Comparison of ENCODE assay signal across 8 cellular contexts in genomic region chr11:29159552-29160465, GRCh38.
DNase-seq lines count a peak whose midpoint lies in the region; TF ChIP-seq lines count a peak whose summit lies in the region.

No MANE protein-coding gene starts in this region.

- no peak overlapping the region for H4K5ac ChIP-seq in H9 (ENCODE audit: insufficient read length, low read depth, low read length)

- H3K4me3 Mint-ChIP-seq in H9: no peak overlapping the region

- H2BK12ac ChIP-seq in H9 (ENCODE audit: insufficient read length, low read depth, low read length): no peak overlapping the region

- peak; percentile 85 for TF ChIP-seq CTCF in cardiac muscle cell (IDR thresholded peaks at IDR 0.05; ENCODE audit: low read depth, low read length)
- TF ChIP-seq CTCF in right atrium auricular region (IDR thresholded peaks at IDR 0.05): peak in 1 of 2 donors; percentile 31
- peak; percentile 81 for TF ChIP-seq CTCF in H9 (conservative IDR thresholded peaks at IDR 0.05)
- TF ChIP-seq CTCF in spleen (IDR thresholded peaks at IDR 0.05 in 8 of 11, conservative IDR thresholded peaks at IDR 0.05 in 3 of 11): peak in 9 of 11 experiments; percentile 20 to 59 (median 34)

- H4K8ac ChIP-seq in H9 (replicated peaks; ENCODE audit: insufficient read length, low read depth, low read length): no peak overlapping the region

- DNase-seq in cardiac muscle cell (ENCODE audit: low read depth in 1 of 2, low spot score in 1 of 2): peak; percentile 76 to 86
- DNase-seq in right atrium auricular region (ENCODE audit: low spot score): no peak
- DNase-seq in H9: peak; percentile 69
- DNase-seq in LoVo (ENCODE audit: low spot score): peak; percentile 53
- peak; percentile 58 for DNase-seq in SKM-1 treated with dmso at 0.1 percent for 144 hours (lab: John Stamatoyannopoulos, UW; ENCODE audit: unreplicated experiment)
- DNase-seq in globus pallidus (ENCODE audit: low spot score): peak; percentile 11
- no peak for DNase-seq in spleen
- no peak for DNase-seq in NCI-H128 (lab: John Stamatoyannopoulos, UW; ENCODE audit: unreplicated experiment)

- no peak overlapping the region for H3K27ac Mint-ChIP-seq in H9

- H3K4me3 ChIP-seq in cardiac muscle cell (no peak overlapping the region), right atrium auricular region (no peak overlapping the region), spleen (no peak overlapping the region)

- no peak overlapping the region for H3T11ph ChIP-seq in H9 (ENCODE audit: low read length)

- no peak overlapping the region for H3K4me2 ChIP-seq in H9 (ENCODE audit: insufficient read depth, insufficient read length, low read length)

- no peak for TF ChIP-seq POLR2A in spleen (IDR thresholded peaks at IDR 0.05)

- H3K27me3 Mint-ChIP-seq in H9 (ENCODE audit: low read depth): no peaks in the 10 kb centered on the region

- H3K27me3 ChIP-seq in cardiac muscle cell (no peaks in the 10 kb centered on the region), right atrium auricular region (no peaks in the 10 kb centered on the region), H9 (ENCODE audit: insufficient read depth, low read length) (no peaks in the 10 kb centered on the region), spleen (replicated peaks in 1 of 7) (no peaks in the 10 kb centered on the region)

- peaks cover 3 to 4% of the 10 kb centered on the region in 2 experiments; a peak in 2 of 4 replicates for H3K4me1 Mint-ChIP-seq in H9

- H2BK120ac ChIP-seq in H9 (ENCODE audit: low read depth, low read length, poor library complexity, severe bottlenecking): no peak overlapping the region

- intact Hi-C loops in spleen (cut with DNase I; ENCODE audit: low total_unique reads): no loop called here

- no peak overlapping the region for H2AK5ac ChIP-seq in H9 (ENCODE audit: insufficient read length, low read length)

- no peaks in the 10 kb centered on the region for H3K36me3 Mint-ChIP-seq in H9 (ENCODE audit: insufficient read depth in 1 of 3, low read depth in 3 of 3)

- no peaks in the 10 kb centered on the region for H3K79me1 ChIP-seq in H9 (ENCODE audit: insufficient read depth, low read depth, low read length, poor library complexity, severe bottlenecking)

- no peak overlapping the region for H2BK20ac ChIP-seq in H9 (ENCODE audit: low read depth, low read length, poor library complexity, severe bottlenecking)

- H2AFZ ChIP-seq in H9 (ENCODE audit: low read length): no peak overlapping the region

- no peak overlapping the region for H3K14ac ChIP-seq in H9 (ENCODE audit: insufficient read depth, low read length)

- H4K91ac ChIP-seq in H9 (ENCODE audit: insufficient read length, low read depth, low read length): no peak overlapping the region

- H3K9me3 Mint-ChIP-seq in H9: no peaks in the 10 kb centered on the region

- no peaks in the 10 kb centered on the region for H3K79me2 ChIP-seq in H9 (ENCODE audit: insufficient read depth, low read length)

- no peak overlapping the region for H3K9ac ChIP-seq in H9 (ENCODE audit: extremely low read depth, insufficient read length, low read length)

- no peak overlapping the region for H3K4ac ChIP-seq in H9 (ENCODE audit: low read depth, low read length)

- no peak overlapping the region for H3K18ac ChIP-seq in H9 (ENCODE audit: insufficient read length, low read depth, low read length)

- H3K23me2 ChIP-seq in H9 (ENCODE audit: insufficient read length, low read depth, low read length, poor library complexity, severe bottlenecking): no peaks in the 10 kb centered on the region

- no peak overlapping the region for H2BK5ac ChIP-seq in H9 (ENCODE audit: insufficient read length, low read length)

- H3K9me3 ChIP-seq in cardiac muscle cell (ENCODE audit: low read depth): no peaks in the 10 kb centered on the region
- no peaks in the 10 kb centered on the region for H3K9me3 ChIP-seq in right atrium auricular region
- H3K9me3 ChIP-seq in H9 (ENCODE audit: control insufficient read depth, low read depth, low read length): no peaks in the 10 kb centered on the region
- H3K9me3 ChIP-seq in spleen: peaks cover 0 to 7% (median 0%) of the 10 kb centered on the region in 8 donors

- H3K4me1 ChIP-seq in cardiac muscle cell (ENCODE audit: low read depth) (no peaks in the 10 kb centered on the region), right atrium auricular region (no peaks in the 10 kb centered on the region), H9 (ENCODE audit: insufficient read depth, low read length) (no peaks in the 10 kb centered on the region), spleen (no peaks in the 10 kb centered on the region)

- H3K27ac ChIP-seq in cardiac muscle cell (no peak overlapping the region), right atrium auricular region (no peak overlapping the region), H9 (ENCODE audit: insufficient read length, low read depth, low read length) (no peak overlapping the region), spleen (no peak overlapping the region)

- no peak overlapping the region for H3K56ac ChIP-seq in H9 (ENCODE audit: insufficient read length, low read depth, low read length)

- H3K36me3 ChIP-seq in cardiac muscle cell (no peaks in the 10 kb centered on the region), right atrium auricular region (no peaks in the 10 kb centered on the region), spleen (no peaks in the 10 kb centered on the region)

- no peak overlapping the region for H2BK15ac ChIP-seq in H9 (ENCODE audit: low read depth, low read length)

- no peak overlapping the region for H3K23ac ChIP-seq in H9 (ENCODE audit: insufficient read length, low read depth, low read length)

- H4K20me1 ChIP-seq in H9 (ENCODE audit: control insufficient read depth, insufficient read depth, insufficient read length): no peaks in the 10 kb centered on the region

- WGBS in H9 (ENCODE audit: extremely low coverage, insufficient read length, low lambda C conversion rate): no CpG with 5 or more reads among the region's 6 CpGs
- 39 to 43% (median 40%) methylated on average over 6 of the region's 6 CpGs for WGBS in spleen, 5 donors

Comparison
In these comparisons a context has a peak if more than half of its experiments do, and no peak if none do; other contexts are left out.
1. DNase-seq: peak in cardiac muscle cell (2 of 2), H9 (single experiment), LoVo (single experiment), SKM-1 treated with dmso at 0.1 percent for 144 hours (single experiment) and globus pallidus (single experiment); none in right atrium auricular region (single experiment), spleen (single experiment) and NCI-H128 (single experiment).